Comparison of ENCODE assay signal across 10 cellular contexts in genomic region chr7:143900230-143900766, GRCh38. TPM values are rescaled to one million over a fixed set of nuclear protein-coding genes. Genes with fewer than 3 reads are reported as not detected.
DNase-seq lines count a peak whose midpoint lies in the region; ATAC-seq, FAIRE-seq and TF ChIP-seq lines count a peak whose summit lies in the region.
"Had no signal": no experiment of that assay in that cellular context is flagged by ENCODE, and none has a peak within 500 bp of the region (broad histone marks: within the 10 kb centered on the region; RNA-seq: fewer than 3 reads in every experiment).

No MANE protein-coding gene starts in this region.

- peak overlapping the region in 2 of 4 donors; percentile 79 to 90 for H3K4me3 ChIP-seq in adrenal gland
- H3K4me3 ChIP-seq in keratinocyte (ENCODE audit: control insufficient read depth in 2 of 3, extremely low read depth in 1 of 3, insufficient read depth in 2 of 3, low read depth in 1 of 3, low read length in 3 of 3): peak overlapping the region in 2 of 3 experiments; percentile 67 to 96
- peak overlapping the region; percentile 67 to 79 for H3K4me3 ChIP-seq in tibial artery

- H3K36me3 ChIP-seq in adrenal gland (replicated peaks in 1 of 2) (no peaks in the 10 kb centered on the region), keratinocyte (ENCODE audit: control insufficient read depth in 2 of 2, extremely low read depth in 1 of 2, insufficient read depth in 2 of 2, low read length in 2 of 2) (no peaks in the 10 kb centered on the region), tibial artery (no peaks in the 10 kb centered on the region)

- peak overlapping the region; percentile 18 for H3K27ac Mint-ChIP-seq in activated naive CD4-positive, alpha-beta T cell treated with anti-CD3 and anti-CD28 coated beads, Interleukin-2, amount 50 U/mL, for 24 hours

- H3K27ac ChIP-seq in adrenal gland: peak overlapping the region; percentile 10 to 96 (median 82)
- H3K27ac ChIP-seq in keratinocyte (ENCODE audit: control insufficient read depth, insufficient read depth, low read length): peak overlapping the region; percentile 13
- H3K27ac ChIP-seq in tibial artery: peak overlapping the region; percentile 88 to 96

- peaks cover 0 to 5% (median 0%) of the 10 kb centered on the region in 3 donors for H3K9me3 ChIP-seq in adrenal gland (replicated peaks in 1 of 3)
- no peaks in the 10 kb centered on the region for H3K9me3 ChIP-seq in keratinocyte (ENCODE audit: control insufficient read depth, low read depth, low read length)
- H3K9me3 ChIP-seq in tibial artery: no peaks in the 10 kb centered on the region

- TF ChIP-seq POLR2A in adrenal gland (IDR thresholded peaks at IDR 0.05): no peak

- no peaks in the 10 kb centered on the region for H4K20me1 ChIP-seq in keratinocyte (ENCODE audit: control insufficient read depth, extremely low read depth, insufficient read depth, low read length)

- H3K4me3 Mint-ChIP-seq in activated naive CD4-positive, alpha-beta T cell treated with anti-CD3 and anti-CD28 coated beads, Interleukin-2, amount 50 U/mL, for 24 hours: peak overlapping the region; percentile 98

- no peak for DNase-seq in activated naive CD4-positive, alpha-beta T cell treated with anti-CD3 and anti-CD28 coated beads, Interleukin-2, amount 50 U/mL, for 16 hours
- DNase-seq in adrenal gland (peak in 6 of 7 donors; percentile 43 to 73 (median 59)), keratinocyte (ENCODE audit: low read depth, low spot score) (no peak), tibial artery (no peak), H4 (ENCODE audit: low spot score) (no peak), D341Med (ENCODE audit: low spot score) (no peak)
- DNase-seq: KG1 had no signal

- peak overlapping the region; percentile 86 for H3K9ac ChIP-seq in keratinocyte (ENCODE audit: control insufficient read depth, extremely low read depth, insufficient read depth, low read length)

- H3K36me3 Mint-ChIP-seq in activated naive CD4-positive, alpha-beta T cell treated with anti-CD3 and anti-CD28 coated beads, Interleukin-2, amount 50 U/mL, for 24 hours: no peaks in the 10 kb centered on the region

- no peak for FAIRE-seq in keratinocyte (lab: Jason Lieb, UNC)
- FAIRE-seq: G401.6 had no signal

- H2AFZ ChIP-seq in keratinocyte (ENCODE audit: control insufficient read depth, low read length): no peak overlapping the region

- 42 to 52% (median 47%) methylated on average over 3 to 5 of the region's 5 CpGs for WGBS in adrenal gland, 4 donors

- no peaks in the 10 kb centered on the region for H3K9me3 Mint-ChIP-seq in activated naive CD4-positive, alpha-beta T cell treated with anti-CD3 and anti-CD28 coated beads, Interleukin-2, amount 50 U/mL, for 24 hours

- H3K27me3 ChIP-seq in adrenal gland: no peaks in the 10 kb centered on the region
- no peaks in the 10 kb centered on the region for H3K27me3 ChIP-seq in keratinocyte (ENCODE audit: control insufficient read depth, extremely low read depth, insufficient read depth, low read length)
- H3K27me3 ChIP-seq in tibial artery: no peaks in the 10 kb centered on the region

- TF ChIP-seq CTCF in adrenal gland (IDR thresholded peaks at IDR 0.05): no peak
- no peak for TF ChIP-seq CTCF in keratinocyte (optimal IDR thresholded peaks at IDR 0.05 in 1 of 3, IDR thresholded peaks at IDR 0.05 in 1 of 3, conservative IDR thresholded peaks at IDR 0.05 in 1 of 3; ENCODE audit: extremely low read depth in 1 of 3, insufficient read depth in 2 of 3, low read length in 3 of 3)
- no peak for TF ChIP-seq CTCF in tibial artery (IDR thresholded peaks at IDR 0.05)

- intact Hi-C loops in adrenal gland (cut with DNase I) (no loop called here), tibial artery (cut with DNase I; ENCODE audit: low total_unique reads) (no loop called here)

- H3K4me1 Mint-ChIP-seq in activated naive CD4-positive, alpha-beta T cell treated with anti-CD3 and anti-CD28 coated beads, Interleukin-2, amount 50 U/mL, for 24 hours: peaks cover 36% of the 10 kb centered on the region

- H3K9me1 ChIP-seq in keratinocyte (ENCODE audit: control insufficient read depth, extremely low read depth, insufficient read depth, low read length): no peaks in the 10 kb centered on the region

- peaks cover 45% of the 10 kb centered on the region for H3K79me2 ChIP-seq in keratinocyte (ENCODE audit: control insufficient read depth, insufficient read depth, low read length)

- H3K4me2 ChIP-seq in keratinocyte (ENCODE audit: control insufficient read depth, extremely low read depth, insufficient read depth, low read depth, low read length): peak overlapping the region; percentile 88

- ATAC-seq in GM18517 (IDR thresholded peaks at IDR 0.05; ENCODE audit: unreplicated experiment): no peak

- dilution Hi-C loops in keratinocyte (cut with MboI; ENCODE audit: extremely low pct_ligation_motif_present, low sequenced_read_pairs): no loop called here

- no peaks in the 10 kb centered on the region for H3K27me3 Mint-ChIP-seq in activated naive CD4-positive, alpha-beta T cell treated with anti-CD3 and anti-CD28 coated beads, Interleukin-2, amount 50 U/mL, for 24 hours

- peaks cover 13 to 33% of the 10 kb centered on the region in 2 donors for H3K4me1 ChIP-seq in adrenal gland (replicated peaks in 1 of 2)
- peaks cover 15% of the 10 kb centered on the region for H3K4me1 ChIP-seq in keratinocyte (ENCODE audit: control insufficient read depth, extremely low read depth, insufficient read depth, low read length)
- peaks cover 0 to 34% (median 14%) of the 10 kb centered on the region in 4 donors for H3K4me1 ChIP-seq in tibial artery

RNA-seq across cellular contexts. Expression of gene TCAF1, which starts 1.7 kb away (rescaled TPM):
- total RNA-seq in adrenal gland: 100 to 1,000 TPM; 105 to 177 (median 124) TPM
- polyA plus RNA-seq in adrenal gland (100 to 1,000 TPM in 1 of 3 donors, 10 to 100 TPM in 2; 41.3 to 102 (median 63.3) TPM), keratinocyte (11.0 to 21.3 TPM (median 13.3 TPM) in 3 replicates)
- polyA plus RNA-seq in keratinocyte (2011; ENCODE audit: low read depth): 8.2 TPM
- polyA plus RNA-seq in keratinocyte (2011; cell fraction: cytosol; rRNA removed): 11.2 and 11.6 TPM in 2 replicates
- 23.9 and 32.0 TPM in 2 replicates for polyA plus RNA-seq in keratinocyte (2011; cell fraction: nucleus; rRNA removed)
- polyA plus RNA-seq in keratinocyte (2012; ENCODE audit: low replicate concordance): 7.8 and 21.4 TPM in 2 replicates
- 36.0 to 51.2 TPM (median 45.0 TPM) in 3 replicates for polyA minus RNA-seq in keratinocyte
- polyA minus RNA-seq in keratinocyte (2011; cell fraction: cytosol; rRNA and poly(A)+ RNA removed): 15.5 TPM
- 17.3 and 30.2 TPM in 2 replicates for polyA minus RNA-seq in keratinocyte (2011; cell fraction: nucleus; rRNA and poly(A)+ RNA removed)
- 37.6 and 58.3 TPM in 2 replicates for total RNA-seq in H4 (2014; rRNA removed; shearing (Covaris generic))

RNA-seq across cellular contexts. Expression of gene OR2F2, which starts 34.7 kb away (rescaled TPM):
- total RNA-seq in adrenal gland: not detected
- polyA plus RNA-seq in adrenal gland: not detected
- not detected in 3 replicates for polyA plus RNA-seq in keratinocyte
- not detected for polyA plus RNA-seq in keratinocyte (2011; ENCODE audit: low read depth)
- polyA plus RNA-seq in keratinocyte (2011; cell fraction: cytosol; rRNA removed): not detected in 2 replicates
- not detected in 2 replicates for polyA plus RNA-seq in keratinocyte (2011; cell fraction: nucleus; rRNA removed)
- polyA plus RNA-seq in keratinocyte (2012; ENCODE audit: low replicate concordance): not detected in 2 replicates
- polyA minus RNA-seq in keratinocyte: not detected in 3 replicates
- polyA minus RNA-seq in keratinocyte (2011; cell fraction: cytosol; rRNA and poly(A)+ RNA removed): not detected
- not detected in 2 replicates for polyA minus RNA-seq in keratinocyte (2011; cell fraction: nucleus; rRNA and poly(A)+ RNA removed)
- not detected in 2 replicates for total RNA-seq in H4 (2014; rRNA removed; shearing (Covaris generic))

RNA-seq across cellular contexts. Expression of gene OR2F1, which starts 54.3 kb away (rescaled TPM):
- not detected for total RNA-seq in adrenal gland
- not detected for polyA plus RNA-seq in adrenal gland
- not detected in 3 replicates for polyA plus RNA-seq in keratinocyte
- not detected for polyA plus RNA-seq in keratinocyte (2011; ENCODE audit: low read depth)
- not detected in 2 replicates for polyA plus RNA-seq in keratinocyte (2011; cell fraction: cytosol; rRNA removed)
- polyA plus RNA-seq in keratinocyte (2011; cell fraction: nucleus; rRNA removed): not detected in 2 replicates
- not detected in 2 replicates for polyA plus RNA-seq in keratinocyte (2012; ENCODE audit: low replicate concordance)
- not detected in 3 replicates for polyA minus RNA-seq in keratinocyte
- not detected for polyA minus RNA-seq in keratinocyte (2011; cell fraction: cytosol; rRNA and poly(A)+ RNA removed)
- not detected in 2 replicates for polyA minus RNA-seq in keratinocyte (2011; cell fraction: nucleus; rRNA and poly(A)+ RNA removed)
- total RNA-seq in H4 (2014; rRNA removed; shearing (Covaris generic)): not detected in 2 replicates

Comparison
In these comparisons a context has a peak if more than half of its experiments do, and no peak if none do; other contexts are left out.
1. DNase-seq: peak in adrenal gland (6 of 7); none in activated naive CD4-positive, alpha-beta T cell treated with anti-CD3 and anti-CD28 coated beads, Interleukin-2, amount 50 U/mL, for 16 hours (single experiment), keratinocyte (single experiment), tibial artery (0 of 2), H4 (single experiment) and D341Med (single experiment).
2. H3K27ac ChIP-seq: peak in every context shown above with its lines; median percentile 92 in tibial artery; 82 in adrenal gland; 13 in keratinocyte.